Comparison of ENCODE assay signal across 9 cellular contexts in genomic region chr1:159275891-159276290, GRCh38. TPM values are rescaled to one million over a fixed set of nuclear protein-coding genes. Genes with fewer than 3 reads are reported as not detected.
"Had no signal": no experiment of that assay in that cellular context is flagged by ENCODE, and none has a peak within 500 bp of the region (broad histone marks: within the 10 kb centered on the region; RNA-seq: fewer than 3 reads in every experiment).

No MANE protein-coding gene starts in this region.

- H3K9me3 Mint-ChIP-seq: HFFc6 had no signal

- H3K27ac Mint-ChIP-seq: HFFc6 had no signal

- H3K4me3 Mint-ChIP-seq: HFFc6 had no signal

- DNase-seq: GM23248, GOT3, H7, HFFc6, IMR-90, KG1 had no signal

- ATAC-seq: HCT116, K562 had no signal

RNA-seq across cellular contexts. Expression of gene FCER1A, which starts 26.2 kb away (rescaled TPM):
- total RNA-seq: GM23248, H4, H7, HFFc6, IMR-90, K562 had no signal
- polyA plus RNA-seq: GM23248, IMR-90 had no signal
